Comparison of ENCODE assay signal across 1 cellular context in the genomic region with DNA sequence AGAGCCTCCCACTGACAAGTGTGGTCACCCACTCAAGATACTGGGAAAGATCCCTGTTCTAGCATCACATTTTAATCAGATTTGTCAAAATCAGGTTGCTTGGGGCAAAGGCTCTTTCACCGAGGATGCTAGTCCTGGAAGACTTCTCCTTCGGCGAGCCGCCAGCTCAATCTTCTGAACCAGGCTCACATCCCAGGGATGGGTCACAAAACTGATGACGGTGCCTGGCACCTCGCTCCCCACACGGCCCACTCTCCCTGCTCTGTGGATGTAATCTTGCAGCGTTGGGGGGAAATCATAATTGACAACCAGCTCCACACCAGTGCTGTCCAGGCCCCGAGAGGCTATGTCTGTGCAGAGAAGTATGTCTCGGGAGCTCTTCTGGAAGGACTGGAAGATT.
TF ChIP-seq lines count a peak whose summit lies in the region.

No MANE protein-coding gene starts in this region.

TF ChIP-seq in WTC11, 78 proteins besides CTCF, POLR2A, EP300 and RAD21 (continued from another document):
- TF ChIP-seq, protein P1, sequence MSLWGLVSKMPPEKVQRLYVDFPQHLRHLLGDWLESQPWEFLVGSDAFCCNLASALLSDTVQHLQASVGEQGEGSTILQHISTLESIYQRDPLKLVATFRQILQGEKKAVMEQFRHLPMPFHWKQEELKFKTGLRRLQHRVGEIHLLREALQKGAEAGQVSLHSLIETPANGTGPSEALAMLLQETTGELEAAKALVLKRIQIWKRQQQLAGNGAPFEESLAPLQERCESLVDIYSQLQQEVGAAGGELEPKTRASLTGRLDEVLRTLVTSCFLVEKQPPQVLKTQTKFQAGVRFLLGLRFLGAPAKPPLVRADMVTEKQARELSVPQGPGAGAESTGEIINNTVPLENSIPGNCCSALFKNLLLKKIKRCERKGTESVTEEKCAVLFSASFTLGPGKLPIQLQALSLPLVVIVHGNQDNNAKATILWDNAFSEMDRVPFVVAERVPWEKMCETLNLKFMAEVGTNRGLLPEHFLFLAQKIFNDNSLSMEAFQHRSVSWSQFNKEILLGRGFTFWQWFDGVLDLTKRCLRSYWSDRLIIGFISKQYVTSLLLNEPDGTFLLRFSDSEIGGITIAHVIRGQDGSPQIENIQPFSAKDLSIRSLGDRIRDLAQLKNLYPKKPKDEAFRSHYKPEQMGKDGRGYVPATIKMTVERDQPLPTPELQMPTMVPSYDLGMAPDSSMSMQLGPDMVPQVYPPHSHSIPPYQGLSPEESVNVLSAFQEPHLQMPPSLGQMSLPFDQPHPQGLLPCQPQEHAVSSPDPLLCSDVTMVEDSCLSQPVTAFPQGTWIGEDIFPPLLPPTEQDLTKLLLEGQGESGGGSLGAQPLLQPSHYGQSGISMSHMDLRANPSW (CRISPR knock-in tag; conservative IDR thresholded peaks at IDR 0.05; ENCODE audit: low read depth), result no peak
- no peak for TF ChIP-seq ZNF263 (CRISPR knock-in tag; IDR thresholded peaks at IDR 0.05; ENCODE audit: low read depth)
- TF ChIP-seq, protein P2, sequence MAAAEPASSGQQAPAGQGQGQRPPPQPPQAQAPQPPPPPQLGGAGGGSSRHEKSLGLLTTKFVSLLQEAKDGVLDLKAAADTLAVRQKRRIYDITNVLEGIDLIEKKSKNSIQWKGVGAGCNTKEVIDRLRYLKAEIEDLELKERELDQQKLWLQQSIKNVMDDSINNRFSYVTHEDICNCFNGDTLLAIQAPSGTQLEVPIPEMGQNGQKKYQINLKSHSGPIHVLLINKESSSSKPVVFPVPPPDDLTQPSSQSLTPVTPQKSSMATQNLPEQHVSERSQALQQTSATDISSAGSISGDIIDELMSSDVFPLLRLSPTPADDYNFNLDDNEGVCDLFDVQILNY (CRISPR knock-in tag; IDR thresholded peaks at IDR 0.05), result no peak
